9 cellular contexts compared by ENCODE assay signal in genomic region chr11:83681045-83681781, GRCh38.
A peak's percentile ranks its signal among the peaks of the same experiment; 100 is the strongest.
DNase-seq lines count a peak whose midpoint lies in the region; ATAC-seq, FAIRE-seq and TF ChIP-seq lines count a peak whose summit lies in the region.
"Had no signal": no experiment of that assay in that cellular context is flagged by ENCODE, and none has a peak within 500 bp of the region (broad histone marks: within the 10 kb centered on the region; RNA-seq: fewer than 3 reads in every experiment).

No MANE protein-coding gene starts in this region.

- TF ChIP-seq CTCF in A673 (conservative IDR thresholded peaks at IDR 0.05; ENCODE audit: low read depth, low read length) (no peak), esophagus squamous epithelium (IDR thresholded peaks at IDR 0.05) (no peak)

- CTCF ChIA-PET in A673 (lab: Charles Lee): interaction anchor here (1.5 to 1.9 kb wide), 2 partner anchors 10 to 13 kb away, joined by 4 to 7 read pairs; no protein-coding TSS in a partner anchor

- H3K9me3 ChIP-seq in A673 (ENCODE audit: low read depth, low read length, poor library complexity, severe bottlenecking): no peaks in the 10 kb centered on the region
- no peaks in the 10 kb centered on the region for H3K9me3 ChIP-seq in esophagus squamous epithelium
- H3K9me3 ChIP-seq in T-helper 17 cell (ENCODE audit: control insufficient read depth, low read length, poor library complexity, severe bottlenecking): no peaks in the 10 kb centered on the region

- H3K27me3 Mint-ChIP-seq in T-helper 17 cell: peaks cover 9% of the 10 kb centered on the region

- no peak overlapping the region for H3K4me3 Mint-ChIP-seq in T-helper 17 cell
- H3K4me3 Mint-ChIP-seq: CD4-positive, CD25-positive, alpha-beta regulatory T cell had no signal

- H3K4me1 Mint-ChIP-seq in T-helper 17 cell: no peaks in the 10 kb centered on the region
- H3K4me1 Mint-ChIP-seq: CD4-positive, CD25-positive, alpha-beta regulatory T cell had no signal

- H3K27me3 ChIP-seq in A673 (replicated peaks; ENCODE audit: insufficient read depth, low read depth, low read length, poor library complexity) (no peaks in the 10 kb centered on the region), esophagus squamous epithelium (no peaks in the 10 kb centered on the region)

- BruUV-seq in A673 (replicated peaks; lab: Mats Ljungman, UMichigan): no TSS peak

- ATAC-seq in GM19468 (IDR thresholded peaks at IDR 0.05; ENCODE audit: extremely low read depth, unreplicated experiment) (peak; percentile 30), T-helper 17 cell (no peak), HG03097 (IDR thresholded peaks at IDR 0.05; ENCODE audit: low FRiP score, unreplicated experiment) (no peak)

- H3K4me3 ChIP-seq in A673 (ENCODE audit: low read depth, low read length, poor library complexity, severe bottlenecking) (peak overlapping the region; percentile 43), esophagus squamous epithelium (peak overlapping the region; percentile 6 to 49 (median 31))

- intact Hi-C loops in A673 (cut with micrococcal nuclease; ENCODE audit: unreplicated experiment): no loop called here
- intact Hi-C loops in esophagus squamous epithelium (cut with DNase I): no loop called here

- peak overlapping the region; percentile 66 for H3K27ac ChIP-seq in A673 (ENCODE audit: low read depth, low read length, poor library complexity, severe bottlenecking)
- H3K27ac ChIP-seq in esophagus squamous epithelium: peak overlapping the region in 1 of 4 donors; percentile 30

- peak; percentile 69 for DNase-seq in A673 (ENCODE audit: low spot score)
- peak; percentile 68 for DNase-seq in NCI-H1048 (lab: John Stamatoyannopoulos, UW)
- DNase-seq in esophagus squamous epithelium (lab: John Stamatoyannopoulos, UW): no peak
- no peak for DNase-seq in H54 (ENCODE audit: insufficient read length, low spot score)
- no peak for DNase-seq in AML-193 (lab: John Stamatoyannopoulos, UW)
- DNase-seq in T-helper 17 cell: no peak
- DNase-seq: CD4-positive, CD25-positive, alpha-beta regulatory T cell had no signal

- H3K27ac Mint-ChIP-seq in T-helper 17 cell: no peak overlapping the region
- H3K27ac Mint-ChIP-seq: CD4-positive, CD25-positive, alpha-beta regulatory T cell had no signal

- POLR2A ChIA-PET in A673 (lab: Charles Lee; ENCODE audit: low non-redundant PET): interaction anchor here (0.7 kb wide), 1 partner anchor 51 kb away, joined by 3 read pairs; no protein-coding TSS in a partner anchor

- peaks cover 6% of the 10 kb centered on the region for H3K36me3 ChIP-seq in A673 (ENCODE audit: insufficient read depth, low read length, poor library complexity, severe bottlenecking)
- no peaks in the 10 kb centered on the region for H3K36me3 ChIP-seq in esophagus squamous epithelium

- no peak for TF ChIP-seq POLR2A in esophagus squamous epithelium (IDR thresholded peaks at IDR 0.05)
- no peak for TF ChIP-seq POLR2A in H54 (IDR thresholded peaks at IDR 0.05; ENCODE audit: low read depth, low read length)

- no peaks in the 10 kb centered on the region for H3K36me3 Mint-ChIP-seq in T-helper 17 cell (ENCODE audit: low read depth)
- H3K36me3 Mint-ChIP-seq: CD4-positive, CD25-positive, alpha-beta regulatory T cell had no signal

- H3K4me1 ChIP-seq in A673 (ENCODE audit: insufficient read depth, low read length, poor library complexity, severe bottlenecking) (peaks cover 76% of the 10 kb centered on the region), esophagus squamous epithelium (peaks cover 0 to 20% (median 5%) of the 10 kb centered on the region in 3 donors)

- WGBS in esophagus squamous epithelium, 2 donors: 33 to 40% methylated on average over 15 of the region's 15 CpGs

- FAIRE-seq in H54 (lab: Jason Lieb, UNC): no peak

Comparison
In these comparisons a context has a peak if more than half of its experiments do, and no peak if none do; other contexts are left out.
1. DNase-seq: peak in A673 (single experiment) and NCI-H1048 (single experiment); none in esophagus squamous epithelium (single experiment), H54 (single experiment), AML-193 (0 of 2) and T-helper 17 cell (0 of 3).